24 cellular contexts compared by ENCODE assay signal in genomic region chr1:151963288-151963687, GRCh38.
"Had no signal": no experiment of that assay in that cellular context is flagged by ENCODE, and none has a peak within 500 bp of the region (broad histone marks: within the 10 kb centered on the region; RNA-seq: fewer than 3 reads in every experiment).

No MANE protein-coding gene starts in this region.

- H3K9me3 ChIP-seq: ovary, psoas muscle, sigmoid colon, stomach, testis, tibial artery had no signal

- H3K27ac Mint-ChIP-seq: effector memory CD8-positive, alpha-beta T cell; memory B cell; naive thymus-derived CD8-positive, alpha-beta T cell; stimulated activated effector memory CD8-positive, alpha-beta T cell treated with anti-CD3 and anti-CD28 coated beads, Interleukin-12 subunit alpha, Interleukin-12 subunit beta, amount 100 ng/mL, for 72 hours; type B pancreatic cell had no signal

- H3K36me3 Mint-ChIP-seq: memory B cell; naive thymus-derived CD8-positive, alpha-beta T cell; stimulated activated effector memory CD8-positive, alpha-beta T cell treated with anti-CD3 and anti-CD28 coated beads, Interleukin-12 subunit alpha, Interleukin-12 subunit beta, amount 100 ng/mL, for 72 hours; type B pancreatic cell had no signal

- H3K27me3 ChIP-seq: hepatocyte, ovary, sigmoid colon, stomach, testis had no signal

- H3K36me3 ChIP-seq: cardiac muscle cell, ovary, sigmoid colon, stomach, tibial artery had no signal

- ATAC-seq: effector memory CD8-positive, alpha-beta T cell; naive thymus-derived CD8-positive, alpha-beta T cell; psoas muscle; stimulated activated effector memory CD8-positive, alpha-beta T cell treated with anti-CD3 and anti-CD28 coated beads, Interleukin-12 subunit alpha, Interleukin-12 subunit beta, amount 100 ng/mL, for 72 hours had no signal

- H3K4me3 Mint-ChIP-seq: effector memory CD8-positive, alpha-beta T cell; memory B cell; naive thymus-derived CD8-positive, alpha-beta T cell; stimulated activated effector memory CD8-positive, alpha-beta T cell treated with anti-CD3 and anti-CD28 coated beads, Interleukin-12 subunit alpha, Interleukin-12 subunit beta, amount 100 ng/mL, for 72 hours; type B pancreatic cell had no signal

- H3K27ac ChIP-seq: cardiac muscle cell, coronary artery, hepatocyte, ovary, psoas muscle, sigmoid colon, stomach, testis, tibial artery had no signal

- DNase-seq: effector memory CD8-positive, alpha-beta T cell; kidney; midbrain; naive thymus-derived CD8-positive, alpha-beta T cell; occipital lobe; ovary; posterior cingulate gyrus; psoas muscle; right cardiac atrium; sigmoid colon; stimulated activated CD4-positive, alpha-beta T cell treated with anti-CD3 and anti-CD28 coated beads, Interleukin-2, amount 100 ng/mL, for 24 hours; stimulated activated CD4-positive, alpha-beta T cell treated with anti-CD3 and anti-CD28 coated beads, Interleukin-4, amount 100 ng/mL, for 24 hours; stimulated activated naive CD4-positive, alpha-beta T cell treated with Interleukin-2 at 50 U/mL for 16 hours; stomach; substantia nigra; testis; tibial artery had no signal

- H3K9me3 Mint-ChIP-seq: effector memory CD8-positive, alpha-beta T cell; memory B cell; naive thymus-derived CD8-positive, alpha-beta T cell; stimulated activated effector memory CD8-positive, alpha-beta T cell treated with anti-CD3 and anti-CD28 coated beads, Interleukin-12 subunit alpha, Interleukin-12 subunit beta, amount 100 ng/mL, for 72 hours; type B pancreatic cell had no signal

- H3K4me1 ChIP-seq: psoas muscle, testis, tibial artery had no signal

- H3K4me3 ChIP-seq: cardiac muscle cell, coronary artery, hepatocyte, lung, ovary, psoas muscle, sigmoid colon, stomach, testis, tibial artery had no signal
